ENCODE assay signal across 16 cellular contexts in the genomic region with DNA sequence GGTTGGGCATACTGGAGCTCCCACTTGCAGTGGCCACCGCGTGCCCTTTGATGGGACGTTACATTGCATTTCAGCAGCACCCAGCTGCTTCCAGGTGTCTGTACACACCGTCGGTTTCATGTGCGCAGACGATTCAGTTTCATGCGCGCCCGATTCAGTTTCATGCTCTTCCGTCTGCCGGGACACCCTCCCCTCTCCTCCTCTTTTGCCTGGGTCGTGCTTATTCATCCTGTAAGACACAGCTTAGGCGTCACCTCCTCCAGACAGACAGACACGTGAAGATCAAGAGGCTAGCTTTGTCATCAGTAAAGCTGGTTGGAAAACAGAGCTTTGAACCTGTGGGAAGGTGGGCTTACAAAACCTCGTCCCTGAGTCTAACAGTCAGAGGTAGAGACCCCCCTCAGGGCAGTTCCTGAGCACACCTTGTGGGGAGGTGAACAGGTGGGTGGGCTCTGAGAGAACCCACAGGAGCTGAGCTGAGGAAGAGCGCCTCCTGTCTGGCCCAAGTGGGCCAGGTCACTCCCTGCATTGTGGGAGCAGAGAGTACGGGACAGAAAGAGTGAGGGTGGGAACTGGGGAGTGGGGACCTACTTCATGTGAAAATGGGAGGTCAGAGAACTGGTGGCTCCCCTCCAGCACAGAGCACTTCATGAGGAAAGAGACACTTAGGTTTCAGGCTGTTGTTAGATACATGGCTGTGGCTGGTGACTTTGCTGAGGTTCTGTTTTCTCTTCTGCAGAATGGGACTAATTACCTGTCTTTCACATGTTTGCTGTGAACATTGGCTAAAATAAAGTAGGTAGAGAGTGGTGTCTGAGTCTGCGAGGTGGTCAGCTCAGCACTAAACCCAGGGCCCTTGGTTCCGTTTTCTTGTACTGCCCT.
"Had no signal": no experiment of that assay in that cellular context is flagged by ENCODE, and none has a peak within 500 bp of the region (broad histone marks: within the 10 kb centered on the region; RNA-seq: fewer than 3 reads in every experiment).

No MANE protein-coding gene starts in this region.

- H3K36me3 ChIP-seq: breast epithelium, ovary, thyroid gland had no signal

- H3K27ac Mint-ChIP-seq: immature natural killer cell had no signal

- H3K9me3 Mint-ChIP-seq: immature natural killer cell had no signal

- DNase-seq: activated CD4-positive, alpha-beta T cell treated with anti-CD3 and anti-CD28 coated beads, Interleukin-2, amount 50 U/mL, for 48 hours; activated naive CD4-positive, alpha-beta T cell; dermis blood vessel endothelial cell; erythroblast; immature natural killer cell; left colon; mammary epithelial cell; stimulated activated CD4-positive, alpha-beta T cell treated with anti-CD3 and anti-CD28 coated beads, Interleukin-15, amount 100 ng/mL, for 24 hours; stimulated activated CD4-positive, alpha-beta T cell treated with anti-CD3 and anti-CD28 coated beads, Interleukin-4, amount 100 ng/mL, for 4 hours; thyroid gland had no signal

- FAIRE-seq: TTC549, urothelium cell line had no signal

- H3K27ac ChIP-seq: breast epithelium had no signal

- ATAC-seq: activated CD4-positive, CD25-positive, alpha-beta regulatory T cell treated with anti-CD3 and anti-CD28 coated beads, Interleukin-2, amount 50 U/mL, for 24 hours had no signal

- H3K4me1 ChIP-seq: breast epithelium had no signal

- H3K9me3 ChIP-seq: breast epithelium, ovary, thyroid gland had no signal

- H3K4me3 ChIP-seq: breast epithelium, ovary, thyroid gland had no signal

- H3K4me3 Mint-ChIP-seq: immature natural killer cell, nephron had no signal

- H3K27me3 ChIP-seq: breast epithelium, ovary, thyroid gland had no signal
